ENCODE assay signal across 39 cellular contexts in genomic region chr1:110921953-110922352, GRCh38. TPM values are rescaled to one million over a fixed set of nuclear protein-coding genes. Genes with fewer than 3 reads are reported as not detected.
"Had no signal": no experiment of that assay in that cellular context is flagged by ENCODE, and none has a peak within 500 bp of the region (broad histone marks: within the 10 kb centered on the region; RNA-seq: fewer than 3 reads in every experiment).

No MANE protein-coding gene starts in this region.

- H3K9me3 ChIP-seq: MG63 had no signal

- DNase-seq: Kasumi-1, MG63, MM.1S, MV-4-11, NCI-H1048, NCI-H1092, NCI-H1092 treated with DMSO at 0.1 percent for 48 hours, NCI-H1105, NCI-H1105 treated with DMSO at 0.1 percent for 48 hours, NCI-H1417, NCI-H1417 treated with DMSO at 0.1 percent for 48 hours, NCI-H1436, NCI-H1436 treated with DMSO at 0.1 percent for 48 hours, NCI-H146, NCI-H1694, NCI-H1694 treated with DMSO at 0.1 percent for 48 hours, NCI-H187, NCI-H187 treated with DMSO at 0.1 percent for 48 hours, NCI-H1930, NCI-H2029, NCI-H2029 treated with DMSO at 0.1 percent for 48 hours, NCI-H2081, NCI-H2081 treated with DMSO at 0.1 percent for 48 hours, NCI-H2107, NCI-H2171, NCI-H2171 treated with DMSO at 0.1 percent for 48 hours, NCI-H2227 treated with DMSO at 0.1 percent for 48 hours, NCI-H226, NCI-H345, NCI-H446, NCI-H446 treated with DMSO at 0.1 percent for 48 hours, NCI-H510A, NCI-H510A treated with DMSO at 0.1 percent for 48 hours, NCI-H524, NCI-H524 treated with DMSO at 0.1 percent for 48 hours, NCI-H526 had no signal

- H3K36me3 ChIP-seq: MG63 had no signal

- H3K4me3 ChIP-seq: MG63 had no signal

RNA-seq across cellular contexts. Expression of gene CD53, which starts 49.0 kb away (rescaled TPM):
- total RNA-seq: LHCN-M2, MCF 10A, NCI-H460 had no signal
